In the genomic region with DNA sequence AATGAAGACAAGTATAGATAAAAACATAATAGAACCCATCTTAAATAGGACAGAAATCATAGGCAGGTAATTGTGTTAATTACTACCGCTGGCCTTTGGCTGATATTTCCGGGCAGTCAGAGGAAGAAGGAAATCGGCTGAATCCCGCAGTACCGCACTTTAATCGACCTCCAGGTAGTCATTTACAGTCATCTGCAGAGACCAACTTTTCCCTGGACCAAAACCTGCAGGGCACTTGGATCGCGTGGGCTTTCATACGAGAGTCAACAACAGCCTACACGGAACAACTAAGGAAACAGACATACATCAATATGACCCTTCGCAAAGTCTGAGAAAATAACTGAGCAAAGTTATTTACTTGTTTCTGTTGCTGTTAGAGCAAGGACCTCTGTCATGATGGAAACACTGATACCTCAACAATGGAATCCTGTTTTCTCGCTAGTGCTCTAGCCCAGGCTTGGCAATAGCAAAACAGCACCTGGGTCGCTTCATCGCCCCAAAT, we compare ENCODE assay signal across 8 cellular contexts. TPM values are rescaled to one million over a fixed set of nuclear protein-coding genes. Genes with fewer than 3 reads are reported as not detected.
DNase-seq lines count a peak whose midpoint lies in the region; ATAC-seq and TF ChIP-seq lines count a peak whose summit lies in the region.

No MANE protein-coding gene starts in this region.

- no peak for TF ChIP-seq CTCF in body of pancreas (IDR thresholded peaks at IDR 0.05)
- no peak for TF ChIP-seq CTCF in right lobe of liver (IDR thresholded peaks at IDR 0.05)
- no peak for TF ChIP-seq CTCF in thyroid gland (IDR thresholded peaks at IDR 0.05)

- H3K36me3 ChIP-seq in MG63 (peaks cover 27% of the 10 kb centered on the region), body of pancreas (replicated peaks in 1 of 2; ENCODE audit: insufficient read depth in 1 of 2, low read depth in 2 of 2) (peaks cover 0 to 3% of the 10 kb centered on the region in 2 donors), right lobe of liver (peaks cover 0 to 11% (median 4%) of the 10 kb centered on the region in 4 donors), thyroid gland (peaks cover 0 to 10% of the 10 kb centered on the region in 2 donors)

- intact Hi-C loops in body of pancreas (cut with DNase I): no loop called here
- intact Hi-C loops in right lobe of liver (cut with DNase I): no loop called here
- intact Hi-C loops in thyroid gland (cut with DNase I): loop anchor here (10.0 kb wide), 1 partner anchor 52 kb away; the partner anchor contains the start of gene MSANTD4

- no peaks in the 10 kb centered on the region for H3K9me3 ChIP-seq in MG63
- H3K9me3 ChIP-seq in body of pancreas: no peaks in the 10 kb centered on the region
- H3K9me3 ChIP-seq in right lobe of liver: no peaks in the 10 kb centered on the region
- no peaks in the 10 kb centered on the region for H3K9me3 ChIP-seq in thyroid gland

- peak overlapping the region; percentile 96 to 99 (median 98) for H3K27ac ChIP-seq in body of pancreas
- H3K27ac ChIP-seq in right lobe of liver: peak overlapping the region; percentile 93 to 97 (median 96)
- peak overlapping the region; percentile 83 to 97 (median 96) for H3K27ac ChIP-seq in thyroid gland

- H3K4me3 ChIP-seq in MG63 (peak overlapping the region; percentile 91), body of pancreas (peak overlapping the region; percentile 21 to 36), right lobe of liver (peak overlapping the region; percentile 63 to 80 (median 73)), thyroid gland (replicated peaks in 1 of 3) (peak overlapping the region; percentile 49 to 94 (median 68))

- no peak for TF ChIP-seq POLR2A in body of pancreas (IDR thresholded peaks at IDR 0.05)
- no peak for TF ChIP-seq POLR2A in right lobe of liver (IDR thresholded peaks at IDR 0.05)
- no peak for TF ChIP-seq POLR2A in thyroid gland (IDR thresholded peaks at IDR 0.05)

- ATAC-seq in body of pancreas (no peak), right lobe of liver (peak in 1 of 4 donors; percentile 3), HG02588 (IDR thresholded peaks at IDR 0.05; ENCODE audit: unreplicated experiment) (no peak), HG02642 (IDR thresholded peaks at IDR 0.05; ENCODE audit: poor library complexity, unreplicated experiment) (no peak)

- H3K27me3 ChIP-seq in MG63 (no peaks in the 10 kb centered on the region), body of pancreas (no peaks in the 10 kb centered on the region), right lobe of liver (no peaks in the 10 kb centered on the region), thyroid gland (no peaks in the 10 kb centered on the region)

- H3K4me1 ChIP-seq in body of pancreas (peaks cover 34% of the 10 kb centered on the region), right lobe of liver (peaks cover 0 to 12% (median 2%) of the 10 kb centered on the region in 4 donors), thyroid gland (peaks cover 7 to 11% of the 10 kb centered on the region in 2 donors)

- DNase-seq in DMS53 (lab: John Stamatoyannopoulos, UW) (peak; percentile 70), DMS53 treated with DMSO at 0.1 percent for 48 hours (lab: John Stamatoyannopoulos, UW; ENCODE audit: unreplicated experiment) (no peak), MG63 (no peak), body of pancreas (peak; percentile 14 to 37 (median 22)), right lobe of liver (peak in 2 of 3 donors; percentile 25 to 44), thyroid gland (peak; percentile 8 to 17)

- 0 to 1% methylated on average over 14 of the region's 14 CpGs for WGBS in body of pancreas, 2 donors
- 0% methylated on average over 14 of the region's 14 CpGs for WGBS in right lobe of liver (ENCODE audit: insufficient coverage, low coverage, low lambda C conversion rate, missing lambda C conversion rate)
- WGBS in thyroid gland, 2 donors: 1 to 3% methylated on average over 14 of the region's 14 CpGs

RNA-seq across cellular contexts. Expression of gene KBTBD3, which starts 0.7 kb away (rescaled TPM):
- 0.63 and 1.4 TPM in 2 replicates for total RNA-seq in MG63 (2014; rRNA removed; shearing (Covaris generic); ENCODE audit: low replicate concordance)
- total RNA-seq in body of pancreas (1 to 10 TPM; 2.0 to 5.7 TPM), right lobe of liver (1 to 10 TPM; 1.9 to 5.0 (median 2.6) TPM), thyroid gland (10 to 100 TPM; 12.1 to 16.6 (median 13.8) TPM)

RNA-seq across cellular contexts. Expression of gene AASDHPPT, which starts 1.0 kb away (rescaled TPM):
- 44.5 and 62.1 TPM in 2 replicates for total RNA-seq in MG63 (2014; rRNA removed; shearing (Covaris generic); ENCODE audit: low replicate concordance)
- total RNA-seq in body of pancreas: 10 to 100 TPM; 22.1 to 25.2 TPM
- total RNA-seq in right lobe of liver: 10 to 100 TPM; 15.4 to 30.5 (median 23.0) TPM
- 10 to 100 TPM; 35.3 to 49.0 (median 42.4) TPM for total RNA-seq in thyroid gland

RNA-seq across cellular contexts. Expression of gene MSANTD4, which starts 54.4 kb away (rescaled TPM):
- total RNA-seq in MG63 (2014; rRNA removed; shearing (Covaris generic); ENCODE audit: low replicate concordance): 11.8 and 14.9 TPM in 2 replicates
- total RNA-seq in body of pancreas: 10 to 100 TPM in 1 of 2 donors, 1 to 10 TPM in 1; 4.9 to 19.5 TPM
- total RNA-seq in right lobe of liver: 1 to 10 TPM; 3.2 to 9.6 (median 5.6) TPM
- total RNA-seq in thyroid gland: 10 to 100 TPM; 21.5 to 32.8 (median 30.5) TPM

Comparison
In these comparisons a context has a peak if more than half of its experiments do, and no peak if none do; other contexts are left out.
1. DNase-seq: peak in DMS53 (single experiment), body of pancreas (4 of 4), right lobe of liver (2 of 3) and thyroid gland (2 of 2); none in DMS53 treated with DMSO at 0.1 percent for 48 hours (single experiment) and MG63 (single experiment).
2. H3K4me3 ChIP-seq: peak in every context shown above with its lines; median percentile 91 in MG63; 73 in right lobe of liver; 68 in thyroid gland; 28 in body of pancreas.
3. Peak in every context shown above with its lines, with median percentiles within 50 percentile points of each other: H3K27ac ChIP-seq.